Comparison of ENCODE assay signal across 11 cellular contexts in the genomic region with DNA sequence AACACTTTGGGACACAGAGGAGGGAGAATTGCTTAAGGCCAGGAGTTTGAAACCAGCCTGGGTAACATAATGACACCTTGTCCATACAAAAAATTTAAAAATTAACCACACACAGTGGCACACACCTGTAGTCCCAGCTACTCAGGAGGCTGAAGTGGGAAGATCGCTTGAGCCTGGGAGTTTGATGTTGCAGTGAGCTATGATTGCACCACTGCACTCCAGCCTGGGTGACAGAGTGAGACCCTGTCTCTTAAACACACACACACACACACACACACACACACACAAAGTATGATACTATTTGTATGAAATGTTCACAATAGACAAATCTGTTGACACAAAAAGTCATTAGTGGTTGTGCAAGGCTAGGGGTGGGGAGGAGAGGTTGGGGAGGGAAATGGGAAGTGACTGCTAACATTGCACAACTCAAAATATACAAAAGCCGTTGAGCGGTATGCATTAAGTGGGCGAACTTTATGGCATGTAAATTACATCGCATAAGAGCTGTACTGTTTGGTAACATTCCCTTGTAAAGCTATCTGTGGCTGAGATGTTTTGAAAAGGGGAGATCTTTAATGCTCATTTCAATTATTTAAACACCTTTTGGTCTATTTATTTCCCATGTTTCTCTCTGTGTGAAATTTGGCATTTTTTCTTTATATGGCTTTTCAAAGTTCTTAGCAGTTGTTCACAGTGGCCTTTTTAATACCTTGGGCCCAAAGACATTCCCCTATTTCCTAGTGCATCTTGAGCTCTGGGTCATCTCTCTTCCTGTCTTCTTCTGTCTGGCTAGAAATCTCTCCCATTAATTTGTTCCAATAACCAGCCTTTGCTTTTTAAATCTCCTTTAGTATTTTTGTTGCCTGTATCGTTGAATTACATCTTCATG. TPM values are rescaled to one million over a fixed set of nuclear protein-coding genes. Genes with fewer than 3 reads are reported as not detected.
DNase-seq lines count a peak whose midpoint lies in the region; ATAC-seq and TF ChIP-seq lines count a peak whose summit lies in the region.
"Had no signal": no experiment of that assay in that cellular context is flagged by ENCODE, and none has a peak within 500 bp of the region (broad histone marks: within the 10 kb centered on the region; RNA-seq: fewer than 3 reads in every experiment).

No MANE protein-coding gene starts in this region.

- no peaks in the 10 kb centered on the region for H3K9me2 ChIP-seq in GM23248 (ENCODE audit: insufficient read depth)

- no peaks in the 10 kb centered on the region for H4K20me1 ChIP-seq in GM23248 (ENCODE audit: insufficient read depth)

- in situ Hi-C loops in GM23248 (cut with MboI) = no loop called here

- H3F3A ChIP-seq in GM23248 (ENCODE audit: insufficient read depth) = 0 out of 2 replicates have a peak, but pooled peaks cover 6% of the 10 kb centered on the region

- DNase-seq in GM23248 (peak; percentile 62), NOMO-1 (lab: John Stamatoyannopoulos, UW; ENCODE audit: unreplicated experiment in 2 of 2) (peak; percentile 95 to 97), epithelial cell of esophagus (ENCODE audit: low read depth) (peak; percentile 89), SK-N-DZ (ENCODE audit: low spot score) (no peak), OCI-M2 (lab: John Stamatoyannopoulos, UW; ENCODE audit: unreplicated experiment) (no peak), NCI-H2029 (lab: John Stamatoyannopoulos, UW) (no peak)
- DNase-seq: CD4-positive, CD25-positive, alpha-beta regulatory T cell; NCI-H187; stimulated activated naive B cell treated with anti-CD40 and anti-IgM and Interleukin-4, amounts not matched to agents 10 μg/mL and 1 μg/mL and 100 μg/mL, for 72 hours had no signal

- H3K27me3 ChIP-seq in GM23248 (replicated peaks; ENCODE audit: insufficient read depth) (no peaks in the 10 kb centered on the region), muscle layer of duodenum (ENCODE audit: low read depth, low read length) (no peaks in the 10 kb centered on the region)

- WGBS in GM23248 (ENCODE audit: low coverage in 1 of 2, low lambda C conversion rate in 2 of 2, missing lambda C conversion rate in 2 of 2), 2 experiments = 49 to 64% methylated on average over 6 of the region's 6 CpGs

- H3K9ac ChIP-seq in GM23248 = no peak overlapping the region

- ATAC-seq in GM18873 (IDR thresholded peaks at IDR 0.05; ENCODE audit: low FRiP score, unreplicated experiment) = no peak
- ATAC-seq: stimulated activated naive B cell treated with anti-CD40 and anti-IgM and Interleukin-4, amounts not matched to agents 10 μg/mL and 1 μg/mL and 100 μg/mL, for 72 hours had no signal

- H3K36me3 ChIP-seq in GM23248 (ENCODE audit: low read depth) = no peaks in the 10 kb centered on the region
- H3K36me3 ChIP-seq in muscle layer of duodenum (ENCODE audit: control insufficient read depth in 1 of 2, insufficient read depth in 2 of 2, low read length in 2 of 2) = no peaks in the 10 kb centered on the region

- H3K9me3 ChIP-seq in GM23248 (ENCODE audit: low read depth) = no peaks in the 10 kb centered on the region
- no peaks in the 10 kb centered on the region for H3K9me3 ChIP-seq in muscle layer of duodenum (ENCODE audit: control insufficient read depth in 1 of 2, low read length in 2 of 2)

- H3K4me3 ChIP-seq in GM23248 = no peak overlapping the region
- H3K4me3 ChIP-seq in epithelial cell of esophagus (ENCODE audit: low read length) = no peak overlapping the region
- H3K4me3 ChIP-seq in muscle layer of duodenum (ENCODE audit: low read depth in 1 of 2, low read length in 2 of 2) = no peak overlapping the region

- H3K27ac ChIP-seq in GM23248 (peak overlapping the region; percentile 13; the same call in 1 of the 2 replicates), muscle layer of duodenum (ENCODE audit: low read length) (peak overlapping the region; percentile 64)

- H3K79me2 ChIP-seq in GM23248 (ENCODE audit: insufficient read depth) = no peaks in the 10 kb centered on the region

- no peak overlapping the region for H3K4me2 ChIP-seq in GM23248 (ENCODE audit: unreplicated experiment)

- TF ChIP-seq CTCF in epithelial cell of esophagus (IDR thresholded peaks at IDR 0.05; ENCODE audit: insufficient read depth, low read depth, low read length, missing control alignments) = no peak

- peak overlapping the region; percentile 50; the same call in 1 of the 2 replicates for H2AFZ ChIP-seq in GM23248

- H3K4me1 ChIP-seq in GM23248 (ENCODE audit: insufficient read depth) = no peaks in the 10 kb centered on the region
- peaks cover 0 to 2% of the 10 kb centered on the region in 2 donors for H3K4me1 ChIP-seq in muscle layer of duodenum (ENCODE audit: control insufficient read depth in 1 of 2, insufficient read depth in 2 of 2, low read length in 2 of 2)

RNA-seq across cellular contexts. Expression of a gene that starts 58.9 kb away (rescaled TPM):
- total RNA-seq in GM23248 (2014; rRNA removed; shearing (Covaris generic)) = 18.0 and 29.4 TPM in 2 replicates
- polyA plus RNA-seq in GM23248 (2016; fragmentation: Nextera tagmentation; extraction: Ambion mirVana) = 16.1 and 17.8 TPM in 2 replicates
- polyA plus RNA-seq in SK-N-DZ (2014; cell fraction: cytosol; rRNA removed) = 18.9 and 25.6 TPM in 2 replicates
- polyA plus RNA-seq in SK-N-DZ (2014; cell fraction: nucleus; rRNA removed) = 14.5 and 25.3 TPM in 2 replicates

Comparison
In these comparisons a context has a peak if more than half of its experiments do, and no peak if none do; other contexts are left out.
1. DNase-seq: peak in GM23248 (single experiment), NOMO-1 (2 of 2) and epithelial cell of esophagus (single experiment); none in SK-N-DZ (single experiment), OCI-M2 (single experiment) and NCI-H2029 (single experiment).